In the genomic region with DNA sequence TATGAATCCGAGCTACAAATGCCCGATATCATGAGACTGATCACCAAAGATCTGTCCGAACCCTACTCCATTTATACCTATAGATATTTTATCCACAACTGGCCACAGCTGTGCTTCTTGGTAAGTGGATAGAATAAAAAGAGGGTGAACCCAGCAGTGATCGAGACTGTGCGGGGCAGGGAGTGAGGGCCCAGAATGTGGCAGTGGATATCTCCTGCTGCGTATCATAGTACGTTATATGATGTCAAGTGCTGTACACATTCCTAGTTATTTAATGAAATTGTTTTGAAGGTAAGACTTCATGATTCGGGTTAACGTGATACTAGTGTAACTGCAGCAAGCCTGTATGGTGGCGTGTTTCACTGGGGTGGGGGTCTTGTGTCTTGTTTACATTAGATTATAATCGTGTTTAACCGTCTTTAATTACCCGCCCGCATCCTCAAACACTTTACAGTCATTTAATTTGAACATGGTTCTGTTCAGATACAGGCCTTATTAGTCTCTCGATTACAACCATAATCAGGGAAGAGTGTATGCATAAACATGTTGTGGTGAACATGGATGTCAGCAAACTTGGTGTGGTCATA, we compare ENCODE assay signal across 1 cellular context.
TF ChIP-seq lines count a peak whose summit lies in the region.

No MANE protein-coding gene starts in this region.

TF ChIP-seq in A549, 52 proteins besides CTCF, POLR2A, EP300 and RAD21 (continued from another document):
- TF ChIP-seq, protein P1, sequence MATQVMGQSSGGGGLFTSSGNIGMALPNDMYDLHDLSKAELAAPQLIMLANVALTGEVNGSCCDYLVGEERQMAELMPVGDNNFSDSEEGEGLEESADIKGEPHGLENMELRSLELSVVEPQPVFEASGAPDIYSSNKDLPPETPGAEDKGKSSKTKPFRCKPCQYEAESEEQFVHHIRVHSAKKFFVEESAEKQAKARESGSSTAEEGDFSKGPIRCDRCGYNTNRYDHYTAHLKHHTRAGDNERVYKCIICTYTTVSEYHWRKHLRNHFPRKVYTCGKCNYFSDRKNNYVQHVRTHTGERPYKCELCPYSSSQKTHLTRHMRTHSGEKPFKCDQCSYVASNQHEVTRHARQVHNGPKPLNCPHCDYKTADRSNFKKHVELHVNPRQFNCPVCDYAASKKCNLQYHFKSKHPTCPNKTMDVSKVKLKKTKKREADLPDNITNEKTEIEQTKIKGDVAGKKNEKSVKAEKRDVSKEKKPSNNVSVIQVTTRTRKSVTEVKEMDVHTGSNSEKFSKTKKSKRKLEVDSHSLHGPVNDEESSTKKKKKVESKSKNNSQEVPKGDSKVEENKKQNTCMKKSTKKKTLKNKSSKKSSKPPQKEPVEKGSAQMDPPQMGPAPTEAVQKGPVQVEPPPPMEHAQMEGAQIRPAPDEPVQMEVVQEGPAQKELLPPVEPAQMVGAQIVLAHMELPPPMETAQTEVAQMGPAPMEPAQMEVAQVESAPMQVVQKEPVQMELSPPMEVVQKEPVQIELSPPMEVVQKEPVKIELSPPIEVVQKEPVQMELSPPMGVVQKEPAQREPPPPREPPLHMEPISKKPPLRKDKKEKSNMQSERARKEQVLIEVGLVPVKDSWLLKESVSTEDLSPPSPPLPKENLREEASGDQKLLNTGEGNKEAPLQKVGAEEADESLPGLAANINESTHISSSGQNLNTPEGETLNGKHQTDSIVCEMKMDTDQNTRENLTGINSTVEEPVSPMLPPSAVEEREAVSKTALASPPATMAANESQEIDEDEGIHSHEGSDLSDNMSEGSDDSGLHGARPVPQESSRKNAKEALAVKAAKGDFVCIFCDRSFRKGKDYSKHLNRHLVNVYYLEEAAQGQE (IDR thresholded peaks at IDR 0.05): no peak
- TF ChIP-seq RFX5 (IDR thresholded peaks at IDR 0.05): no peak
- TF ChIP-seq FOXS1 (CRISPR knock-in tag; IDR thresholded peaks at IDR 0.05): no peak
- TF ChIP-seq GATA3 (IDR thresholded peaks at IDR 0.05; ENCODE audit: borderline replicate concordance): no peak
- TF ChIP-seq EHMT2 (IDR thresholded peaks at IDR 0.05; ENCODE audit: low read depth): no peak
- TF ChIP-seq RCOR1 (IDR thresholded peaks at IDR 0.05; ENCODE audit: low read depth, low read length): no peak
- TF ChIP-seq, protein P2, sequence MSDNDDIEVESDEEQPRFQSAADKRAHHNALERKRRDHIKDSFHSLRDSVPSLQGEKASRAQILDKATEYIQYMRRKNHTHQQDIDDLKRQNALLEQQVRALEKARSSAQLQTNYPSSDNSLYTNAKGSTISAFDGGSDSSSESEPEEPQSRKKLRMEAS (IDR thresholded peaks at IDR 0.05): no peak
- TF ChIP-seq MAZ (IDR thresholded peaks at IDR 0.05; ENCODE audit: borderline replicate concordance, low read depth, low read length): no peak
- TF ChIP-seq, protein P3, sequence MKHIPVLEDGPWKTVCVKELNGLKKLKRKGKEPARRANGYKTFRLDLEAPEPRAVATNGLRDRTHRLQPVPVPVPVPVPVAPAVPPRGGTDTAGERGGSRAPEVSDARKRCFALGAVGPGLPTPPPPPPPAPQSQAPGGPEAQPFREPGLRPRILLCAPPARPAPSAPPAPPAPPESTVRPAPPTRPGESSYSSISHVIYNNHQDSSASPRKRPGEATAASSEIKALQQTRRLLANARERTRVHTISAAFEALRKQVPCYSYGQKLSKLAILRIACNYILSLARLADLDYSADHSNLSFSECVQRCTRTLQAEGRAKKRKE (CRISPR knock-in tag; IDR thresholded peaks at IDR 0.05; ENCODE audit: low read depth): no peak
- TF ChIP-seq HOXB5 (CRISPR knock-in tag; IDR thresholded peaks at IDR 0.05): no peak
- TF ChIP-seq RNF2 (IDR thresholded peaks at IDR 0.05; ENCODE audit: borderline replicate concordance, low read depth): no peak
- TF ChIP-seq SREBF2 (IDR thresholded peaks at IDR 0.05): no peak
